In the genomic region with DNA sequence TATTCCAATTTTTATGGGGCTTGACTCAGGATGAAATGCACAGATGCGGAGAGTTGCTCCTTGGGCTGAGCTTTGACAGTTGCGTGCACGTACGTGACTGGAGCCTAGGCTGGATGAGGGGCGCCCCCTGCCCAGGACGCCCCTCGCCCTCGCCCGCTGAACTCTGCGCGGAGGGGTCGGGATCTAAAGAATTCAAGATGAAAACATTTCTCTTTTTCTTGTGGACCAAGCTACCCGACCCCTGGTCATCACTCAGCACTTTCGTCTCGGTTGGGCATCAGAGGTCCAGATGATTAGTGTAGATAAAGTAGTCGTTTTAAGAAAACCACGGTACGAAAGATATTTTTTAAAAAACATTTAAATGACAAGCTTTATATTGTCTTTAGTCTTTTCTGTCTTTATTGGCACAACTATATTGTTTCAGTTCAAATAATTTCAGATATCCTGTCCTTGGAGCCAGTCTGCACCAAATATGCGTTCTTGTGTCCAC, we compare ENCODE assay signal across 8 cellular contexts. TPM values are rescaled to one million over a fixed set of nuclear protein-coding genes. Genes with fewer than 3 reads are reported as not detected.
DNase-seq lines count a peak whose midpoint lies in the region; ATAC-seq and TF ChIP-seq lines count a peak whose summit lies in the region.

No MANE protein-coding gene starts in this region.

- H3K36me3 ChIP-seq in HAP-1 (replicated peaks) (no peaks in the 10 kb centered on the region; the same call in 1 of the 2 replicates), skeletal muscle tissue (ENCODE audit: control insufficient read depth in 3 of 3, insufficient read depth in 3 of 3, low read length in 3 of 3) (no peaks in the 10 kb centered on the region)

- no peak for TF ChIP-seq CTCF in CD4-positive, alpha-beta T cell (IDR thresholded peaks at IDR 0.05)
- TF ChIP-seq CTCF in WTC11 (IDR thresholded peaks at IDR 0.05) (no peak), glutamatergic neuron (IDR thresholded peaks at IDR 0.05; ENCODE audit: partially characterized antibody, unreplicated experiment) (no peak)

- DNase-seq in CD4-positive, alpha-beta T cell, result no peak
- DNase-seq in HAP-1 (ENCODE audit: low spot score in 2 of 2), result no peak
- DNase-seq in WTC11 (ENCODE audit: low spot score), result peak; percentile 24
- peak; percentile 40 for DNase-seq in glutamatergic neuron
- DNase-seq in NCI-H1930 (lab: John Stamatoyannopoulos, UW), result no peak
- no peak for DNase-seq in effector CD4-positive, alpha-beta T cell

- no peaks in the 10 kb centered on the region for H3K27me3 ChIP-seq in CD4-positive, alpha-beta T cell (ENCODE audit: control insufficient read depth, insufficient read depth, low read length)
- H3K27me3 ChIP-seq in HAP-1 (ENCODE audit: low read depth), result no peaks in the 10 kb centered on the region
- no peaks in the 10 kb centered on the region for H3K27me3 ChIP-seq in skeletal muscle tissue (ENCODE audit: control insufficient read depth in 3 of 3, insufficient read depth in 3 of 3, low read length in 3 of 3)

- POLR2A ChIA-PET in CD4-positive, alpha-beta T cell (lab: Charles Lee), result interaction anchor here (0.7 to 1.7 kb wide), 8 partner anchors 12 to 300 kb away, joined by 3 to 22 read pairs (median 4); partner anchors contain the start of genes DZANK1, POLR3F, SEC23B and SMIM26
- POLR2A ChIA-PET in WTC11 (lab: Charles Lee), result interaction anchor here (1.0 to 1.5 kb wide), 2 partner anchors 22 to 81 kb away, joined by 3 to 6 read pairs; partner anchors contain the start of genes SEC23B and SMIM26

- peaks cover 7% of the 10 kb centered on the region for H3K27me3 Mint-ChIP-seq in CD4-positive, alpha-beta T cell
- H3K27me3 Mint-ChIP-seq in WTC11 (ENCODE audit: low read depth) (peaks cover 3% of the 10 kb centered on the region; the same call in 1 of the 2 replicates), glutamatergic neuron (ENCODE audit: unreplicated experiment) (peaks cover 9% of the 10 kb centered on the region)

- H3K36me3 Mint-ChIP-seq in CD4-positive, alpha-beta T cell (ENCODE audit: low read depth), result peaks cover 2% of the 10 kb centered on the region
- H3K36me3 Mint-ChIP-seq in WTC11, result no peaks in the 10 kb centered on the region; the same call in 1 of the 2 replicates
- no peaks in the 10 kb centered on the region for H3K36me3 Mint-ChIP-seq in glutamatergic neuron (ENCODE audit: unreplicated experiment)

- H3K9ac ChIP-seq in skeletal muscle tissue (ENCODE audit: low read depth in 1 of 3, low read length in 3 of 3), result peak overlapping the region; percentile 46 to 85 (median 82)

- in situ Hi-C loops in HAP-1 (cut with MboI; ENCODE audit: low sequenced_read_pairs), result no loop called here

- CTCF ChIA-PET in CD4-positive, alpha-beta T cell (lab: Charles Lee), result interaction anchor here (1.0 kb wide), 1 partner anchor 44 kb away, joined by 4 read pairs; no protein-coding TSS in a partner anchor
- CTCF ChIA-PET in WTC11 (lab: Charles Lee), result interaction anchor here (0.6 to 1.0 kb wide), 3 partner anchors 10 to 17 kb away, joined by 3 read pairs; no protein-coding TSS in a partner anchor

- H3K27ac Mint-ChIP-seq in CD4-positive, alpha-beta T cell, result peak overlapping the region; percentile 90
- H3K27ac Mint-ChIP-seq in WTC11, result peak overlapping the region; percentile 78
- peak overlapping the region; percentile 96 for H3K27ac Mint-ChIP-seq in glutamatergic neuron (ENCODE audit: unreplicated experiment)

- no peaks in the 10 kb centered on the region for H3K9me3 Mint-ChIP-seq in CD4-positive, alpha-beta T cell
- peaks cover 4% of the 10 kb centered on the region for H3K9me3 Mint-ChIP-seq in WTC11
- H3K9me3 Mint-ChIP-seq in glutamatergic neuron (ENCODE audit: unreplicated experiment), result peaks cover 12% of the 10 kb centered on the region

- intact Hi-C loops in CD4-positive, alpha-beta T cell (cut with DNase I, micrococcal nuclease), result loop anchor here in 1 of 2 experiments (2.0 to 5.0 kb wide), 2 partner anchors 22 to 81 kb away; partner anchors contain the start of genes SEC23B and SMIM26

- peak overlapping the region; percentile 88 for H3K4me3 Mint-ChIP-seq in CD4-positive, alpha-beta T cell
- H3K4me3 Mint-ChIP-seq in WTC11, result peak overlapping the region; percentile 83
- peak overlapping the region; percentile 92 for H3K4me3 Mint-ChIP-seq in glutamatergic neuron (ENCODE audit: unreplicated experiment)

- H3K9me3 ChIP-seq in CD4-positive, alpha-beta T cell (ENCODE audit: control insufficient read depth, low read length), result no peaks in the 10 kb centered on the region
- H3K9me3 ChIP-seq in HAP-1 (no peaks in the 10 kb centered on the region), skeletal muscle tissue (ENCODE audit: control insufficient read depth in 3 of 3, low read length in 3 of 3) (no peaks in the 10 kb centered on the region)

- no peak for ATAC-seq in CD4-positive, alpha-beta T cell (ENCODE audit: poor library complexity)
- peak; percentile 6 for ATAC-seq in WTC11
- ATAC-seq in GM18867 (IDR thresholded peaks at IDR 0.05; ENCODE audit: unreplicated experiment), result no peak

- peak overlapping the region; percentile 38 for H3K27ac ChIP-seq in CD4-positive, alpha-beta T cell (ENCODE audit: low read depth, low read length)
- no peak overlapping the region for H3K27ac ChIP-seq in skeletal muscle tissue (ENCODE audit: low read depth, low read length)

- H3K4me1 ChIP-seq in HAP-1 (peaks cover 27% of the 10 kb centered on the region), skeletal muscle tissue (ENCODE audit: control insufficient read depth in 3 of 3, insufficient read depth in 3 of 3, low read length in 3 of 3) (peaks cover 0 to 8% (median 2%) of the 10 kb centered on the region in 3 donors)

- H3K4me1 Mint-ChIP-seq in CD4-positive, alpha-beta T cell (ENCODE audit: low read depth), result peaks cover 23% of the 10 kb centered on the region
- H3K4me1 Mint-ChIP-seq in WTC11 (peaks cover 41% of the 10 kb centered on the region), glutamatergic neuron (ENCODE audit: low read depth, unreplicated experiment) (peaks cover 15% of the 10 kb centered on the region)

- peak overlapping the region; percentile 49 for H3K4me3 ChIP-seq in HAP-1
- H3K4me3 ChIP-seq in skeletal muscle tissue (ENCODE audit: low read length in 3 of 3), result peak overlapping the region; percentile 74 to 95 (median 84)

TF ChIP-seq in WTC11, 78 proteins besides CTCF, POLR2A, EP300 and RAD21:
- 0 out of 2 replicates have a peak, but pooled peaks have one; percentile 33 for TF ChIP-seq ZNF232 (CRISPR knock-in tag; IDR thresholded peaks at IDR 0.05)
- TF ChIP-seq, protein P1, sequence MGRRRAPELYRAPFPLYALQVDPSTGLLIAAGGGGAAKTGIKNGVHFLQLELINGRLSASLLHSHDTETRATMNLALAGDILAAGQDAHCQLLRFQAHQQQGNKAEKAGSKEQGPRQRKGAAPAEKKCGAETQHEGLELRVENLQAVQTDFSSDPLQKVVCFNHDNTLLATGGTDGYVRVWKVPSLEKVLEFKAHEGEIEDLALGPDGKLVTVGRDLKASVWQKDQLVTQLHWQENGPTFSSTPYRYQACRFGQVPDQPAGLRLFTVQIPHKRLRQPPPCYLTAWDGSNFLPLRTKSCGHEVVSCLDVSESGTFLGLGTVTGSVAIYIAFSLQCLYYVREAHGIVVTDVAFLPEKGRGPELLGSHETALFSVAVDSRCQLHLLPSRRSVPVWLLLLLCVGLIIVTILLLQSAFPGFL (CRISPR knock-in tag; IDR thresholded peaks at IDR 0.05; ENCODE audit: borderline replicate concordance), result no peak

RNA-seq across cellular contexts. Expression of gene DTD1, which starts 0.7 kb away (rescaled TPM):
- total RNA-seq in CD4-positive, alpha-beta T cell, result 10 to 100 TPM; 15.4 to 16.1 TPM
- total RNA-seq in WTC11 (2021) (69.8 to 71.1 TPM (median 70.1 TPM) in 3 replicates), glutamatergic neuron (ENCODE audit: unreplicated experiment) (90.2 TPM), skeletal muscle tissue (21.4 TPM)

RNA-seq across cellular contexts. Expression of gene SMIM26, which starts 21.4 kb away (rescaled TPM):
- 10 to 100 TPM; 78.7 to 79.8 TPM for total RNA-seq in CD4-positive, alpha-beta T cell
- 71.9 to 78.1 TPM (median 77.4 TPM) in 3 replicates for total RNA-seq in WTC11 (2021)
- 35.7 TPM for total RNA-seq in glutamatergic neuron (ENCODE audit: unreplicated experiment)
- 126 TPM for total RNA-seq in skeletal muscle tissue

Comparison
In these comparisons a context has a peak if more than half of its experiments do, and no peak if none do; other contexts are left out.
1. DNase-seq: peak in WTC11 (single experiment) and glutamatergic neuron (single experiment); none in CD4-positive, alpha-beta T cell (0 of 10), HAP-1 (0 of 2), NCI-H1930 (0 of 2) and effector CD4-positive, alpha-beta T cell (single experiment).
2. Peak in every context shown above with its lines, with median percentiles within 50 percentile points of each other: H3K27ac Mint-ChIP-seq and H3K4me3 Mint-ChIP-seq.